ENCODE assay signal across 1 cellular context in genomic region chr20:62728028-62728780, GRCh38.
TF ChIP-seq lines count a peak whose summit lies in the region.

No MANE protein-coding gene starts in this region.

TF ChIP-seq in IMR-90, 13 proteins besides CTCF, POLR2A, EP300 and RAD21 (continued from another document):
- TF ChIP-seq RFX5 (IDR thresholded peaks at IDR 0.05; ENCODE audit: low read depth, low read length) = no peak
- no peak for TF ChIP-seq MAFK (IDR thresholded peaks at IDR 0.05; ENCODE audit: low read depth, low read length)
- no peak for TF ChIP-seq ELK1 (IDR thresholded peaks at IDR 0.05; ENCODE audit: borderline replicate concordance, low read depth, low read length)
